Comparison of ENCODE assay signal across 8 cellular contexts in genomic region chr9:32525506-32525905, GRCh38. TPM values are rescaled to one million over a fixed set of nuclear protein-coding genes. Genes with fewer than 3 reads are reported as not detected.
A peak's percentile ranks its signal among the peaks of the same experiment; 100 is the strongest.
DNase-seq lines count a peak whose midpoint lies in the region; ATAC-seq and TF ChIP-seq lines count a peak whose summit lies in the region.

No MANE protein-coding gene starts in this region.

- H3K4me1 Mint-ChIP-seq in T-helper 1 cell treated with Interleukin-12 subunit alpha and Interleukin-12 subunit beta and Interleukin-4 antibody, amounts not matched to agents 30 μg/mL and 1 μg/mL, for 36 hours (ENCODE audit: low read depth), result peaks cover 41% of the 10 kb centered on the region
- peaks cover 55% of the 10 kb centered on the region for H3K4me1 Mint-ChIP-seq in activated B cell treated with CpG ODN at 0.5 μM for 24 hours

- WGBS in prostate gland, result under 1% methylated on average over 7 of the region's 7 CpGs

- no peaks in the 10 kb centered on the region for H3K4me1 ChIP-seq in prostate gland (replicated peaks)

- H3K36me3 ChIP-seq in prostate gland, result no peaks in the 10 kb centered on the region

- intact Hi-C loops in activated B cell treated with CpG ODN at 0.5 μM for 24 hours (cut with micrococcal nuclease), result no loop called here
- intact Hi-C loops in Right ventricle myocardium superior (cut with DNase I), result loop anchor here (10.0 kb wide), 1 partner anchor 49 kb away; the partner anchor contains the start of gene NDUFB6
- intact Hi-C loops in prostate gland (cut with DNase I), result loop anchor here (10.0 kb wide), 1 partner anchor 49 kb away; the partner anchor contains the start of gene NDUFB6

- CTCF ChIA-PET in activated B cell treated with CpG ODN at 0.5 μM for 24 hours (lab: Charles Lee), result interaction anchor here (0.7 to 2.9 kb wide), 6 partner anchors 19 to 146 kb away, joined by 3 to 34 read pairs (median 4); partner anchors contain the start of gene NDUFB6

- peak overlapping the region; percentile 86 for H3K27ac Mint-ChIP-seq in T-helper 1 cell treated with Interleukin-12 subunit alpha and Interleukin-12 subunit beta and Interleukin-4 antibody, amounts not matched to agents 30 μg/mL and 1 μg/mL, for 36 hours
- peak overlapping the region; percentile 94 for H3K27ac Mint-ChIP-seq in activated B cell treated with CpG ODN at 0.5 μM for 24 hours

- peak overlapping the region; percentile 93 for H3K4me3 Mint-ChIP-seq in T-helper 1 cell treated with Interleukin-12 subunit alpha and Interleukin-12 subunit beta and Interleukin-4 antibody, amounts not matched to agents 30 μg/mL and 1 μg/mL, for 36 hours
- H3K4me3 Mint-ChIP-seq in activated B cell treated with CpG ODN at 0.5 μM for 24 hours, result peak overlapping the region; percentile 98

- POLR2A ChIA-PET in activated B cell treated with CpG ODN at 0.5 μM for 24 hours (lab: Charles Lee), result interaction anchor here (1.3 to 3.0 kb wide), 5 partner anchors 26 to 500 kb away, joined by 3 to 40 read pairs (median 5); partner anchors contain the start of genes DNAJA1, NDUFB6, SMIM27 and TOPORS

- TF ChIP-seq CTCF in activated B cell treated with CpG ODN at 0.5 μM for 24 hours (IDR thresholded peaks at IDR 0.05) (no peak), prostate gland (IDR thresholded peaks at IDR 0.05) (no peak)

- peak overlapping the region; percentile 89 to 90 for H3K27ac ChIP-seq in prostate gland

- H3K9me3 Mint-ChIP-seq in T-helper 1 cell treated with Interleukin-12 subunit alpha and Interleukin-12 subunit beta and Interleukin-4 antibody, amounts not matched to agents 30 μg/mL and 1 μg/mL, for 36 hours, result peaks cover 4% of the 10 kb centered on the region
- H3K9me3 Mint-ChIP-seq in activated B cell treated with CpG ODN at 0.5 μM for 24 hours, result peaks cover 4% of the 10 kb centered on the region

- DNase-seq in T-helper 1 cell, result no peak
- DNase-seq in activated B cell treated with CpG ODN at 0.5 μM for 24 hours, result no peak
- no peak for DNase-seq in Right ventricle myocardium superior
- DNase-seq in prostate gland (ENCODE audit: low spot score), result peak; percentile 16
- no peak for DNase-seq in NCI-H187 treated with DMSO at 0.1 percent for 48 hours (lab: John Stamatoyannopoulos, UW)
- no peak for DNase-seq in 8988T

- no peak for TF ChIP-seq POLR2A in prostate gland (IDR thresholded peaks at IDR 0.05)

- ATAC-seq in HG03432 (IDR thresholded peaks at IDR 0.05; ENCODE audit: unreplicated experiment) (peak; percentile 22), activated B cell treated with CpG ODN at 0.5 μM for 24 hours (ENCODE audit: low read depth) (peak; percentile 37), Right ventricle myocardium superior (ENCODE audit: poor library complexity) (peak; percentile 32)

- H3K9me3 ChIP-seq in prostate gland, result no peaks in the 10 kb centered on the region

- peaks cover 33% of the 10 kb centered on the region for H3K36me3 Mint-ChIP-seq in T-helper 1 cell treated with Interleukin-12 subunit alpha and Interleukin-12 subunit beta and Interleukin-4 antibody, amounts not matched to agents 30 μg/mL and 1 μg/mL, for 36 hours (ENCODE audit: low read depth)
- peaks cover 31% of the 10 kb centered on the region for H3K36me3 Mint-ChIP-seq in activated B cell treated with CpG ODN at 0.5 μM for 24 hours (ENCODE audit: low read depth)

- H3K27me3 Mint-ChIP-seq in T-helper 1 cell treated with Interleukin-12 subunit alpha and Interleukin-12 subunit beta and Interleukin-4 antibody, amounts not matched to agents 30 μg/mL and 1 μg/mL, for 36 hours (ENCODE audit: low read depth), result no peaks in the 10 kb centered on the region
- H3K27me3 Mint-ChIP-seq in activated B cell treated with CpG ODN at 0.5 μM for 24 hours, result no peaks in the 10 kb centered on the region

- peak overlapping the region; percentile 40 to 58 for H3K4me3 ChIP-seq in prostate gland

- H3K27me3 ChIP-seq in prostate gland (replicated peaks; ENCODE audit: insufficient read depth), result no peaks in the 10 kb centered on the region

RNA-seq across cellular contexts. Expression of gene RIGI, which starts 0.5 kb away (rescaled TPM):
- 11.3 and 12.3 TPM in 2 replicates for total RNA-seq in activated B cell treated with CpG ODN at 0.5 μM for 24 hours
- 3.1 TPM for total RNA-seq in Right ventricle myocardium superior
- total RNA-seq in prostate gland, result 1 to 10 TPM; 8.2 to 9.5 TPM

RNA-seq across cellular contexts. Expression of gene SMIM27, which starts 26.6 kb away (rescaled TPM):
- total RNA-seq in activated B cell treated with CpG ODN at 0.5 μM for 24 hours (15.9 and 17.1 TPM in 2 replicates), Right ventricle myocardium superior (14.2 TPM), prostate gland (1 to 10 TPM; 6.4 to 8.3 TPM)

RNA-seq across cellular contexts. Expression of gene TOPORS, which starts 26.9 kb away (rescaled TPM):
- total RNA-seq in activated B cell treated with CpG ODN at 0.5 μM for 24 hours (14.7 and 15.6 TPM in 2 replicates), Right ventricle myocardium superior (7.8 TPM), prostate gland (10 to 100 TPM; 18.2 to 27.2 TPM)

RNA-seq across cellular contexts. Expression of gene NDUFB6, which starts 47.5 kb away (rescaled TPM):
- total RNA-seq in activated B cell treated with CpG ODN at 0.5 μM for 24 hours (25.8 and 34.4 TPM in 2 replicates), Right ventricle myocardium superior (193 TPM), prostate gland (10 to 100 TPM; 43.0 to 56.4 TPM)
